ENCODE assay signal across 25 cellular contexts in genomic region chr17:77973953-77974352, GRCh38. TPM values are rescaled to one million over a fixed set of nuclear protein-coding genes. Genes with fewer than 3 reads are reported as not detected.
DNase-seq lines count a peak whose midpoint lies in the region; ATAC-seq, FAIRE-seq and TF ChIP-seq lines count a peak whose summit lies in the region.
"Had no signal": no experiment of that assay in that cellular context is flagged by ENCODE, and none has a peak within 500 bp of the region (broad histone marks: within the 10 kb centered on the region; RNA-seq: fewer than 3 reads in every experiment).

No MANE protein-coding gene starts in this region.

- CTCF ChIA-PET in K562 (lab: Yijun Ruan, JAX; ENCODE audit: low intra/inter-chr PET ratio), result no interaction called here

- in situ Hi-C loops in K562 (cut with MboI), result no loop called here

- H3K36me3 Mint-ChIP-seq in activated T-cell treated with anti-CD3 and anti-CD28 coated beads, Interleukin-2, amount 50 U/mL, for 24 hours (ENCODE audit: low read depth), result peaks cover 3% of the 10 kb centered on the region
- H3K36me3 Mint-ChIP-seq in natural killer cell, result no peaks in the 10 kb centered on the region
- H3K36me3 Mint-ChIP-seq in natural killer cell treated with Interleukin-12 subunit alpha and Interleukin-12 subunit beta and Interleukin-15 and Interleukin-18, amount 100 ng/mL, for 72 hours, result no peaks in the 10 kb centered on the region
- peaks cover 0 to 20% (median 3%) of the 10 kb centered on the region in 3 donors for H3K36me3 Mint-ChIP-seq in naive thymus-derived CD8-positive, alpha-beta T cell

- peak overlapping the region; percentile 6 for H3K27ac Mint-ChIP-seq in activated T-cell treated with anti-CD3 and anti-CD28 coated beads, Interleukin-2, amount 50 U/mL, for 24 hours
- peak overlapping the region; percentile 8 to 37 for H3K27ac Mint-ChIP-seq in natural killer cell
- H3K27ac Mint-ChIP-seq in natural killer cell treated with Interleukin-12 subunit alpha and Interleukin-12 subunit beta and Interleukin-15 and Interleukin-18, amount 100 ng/mL, for 72 hours, result no peak overlapping the region
- peak overlapping the region in 6 of 10 donors; percentile 15 to 84 (median 66) for H3K27ac Mint-ChIP-seq in naive thymus-derived CD8-positive, alpha-beta T cell
- H3K27ac Mint-ChIP-seq: CD14-positive monocyte had no signal

- H3K4me1 Mint-ChIP-seq in activated T-cell treated with anti-CD3 and anti-CD28 coated beads, Interleukin-2, amount 50 U/mL, for 24 hours (ENCODE audit: low read depth), result peaks cover 73% of the 10 kb centered on the region
- peaks cover 62 to 66% of the 10 kb centered on the region in 2 donors for H3K4me1 Mint-ChIP-seq in natural killer cell
- peaks cover 27 to 39% of the 10 kb centered on the region in 2 donors for H3K4me1 Mint-ChIP-seq in natural killer cell treated with Interleukin-12 subunit alpha and Interleukin-12 subunit beta and Interleukin-15 and Interleukin-18, amount 100 ng/mL, for 72 hours (ENCODE audit: low read depth in 2 of 2)
- H3K4me1 Mint-ChIP-seq in naive thymus-derived CD8-positive, alpha-beta T cell, result peaks cover 38 to 89% (median 82%) of the 10 kb centered on the region in 4 donors

- H3K4me2 ChIP-seq in K562 (ENCODE audit: insufficient read depth, low read length), result no peak overlapping the region
- H3K4me2 ChIP-seq: BLaER1 treated with 17β-estradiol and CSF1 and Interleukin-3, amounts not matched to agents 10 nM and 100 nM had no signal

- H3K36me3 ChIP-seq in K562 (ENCODE audit: control insufficient read depth, insufficient read depth, low read length) (no peaks in the 10 kb centered on the region), psoas muscle (ENCODE audit: insufficient read depth in 1 of 2, low read depth in 1 of 2) (no peaks in the 10 kb centered on the region)
- H3K36me3 ChIP-seq: BE2C; BLaER1 treated with 17β-estradiol and CSF1 and Interleukin-3, amounts not matched to agents 10 nM and 100 nM had no signal

- no peaks in the 10 kb centered on the region for H3K9me3 ChIP-seq in K562 (replicated peaks; ENCODE audit: control insufficient read depth, insufficient read depth, low read depth, low read length)
- H3K9me3 ChIP-seq in psoas muscle, result no peaks in the 10 kb centered on the region
- H3K9me3 ChIP-seq: BE2C; BLaER1 treated with 17β-estradiol and CSF1 and Interleukin-3, amounts not matched to agents 10 nM and 100 nM had no signal

- TF ChIP-seq RAD21 in K562 (CRISPR knock-in tag; conservative IDR thresholded peaks at IDR 0.05 in 1 of 2, IDR thresholded peaks at IDR 0.05 in 1 of 2), result no peak

- no peaks in the 10 kb centered on the region for H3K9me3 Mint-ChIP-seq in activated T-cell treated with anti-CD3 and anti-CD28 coated beads, Interleukin-2, amount 50 U/mL, for 24 hours
- H3K9me3 Mint-ChIP-seq in natural killer cell, result no peaks in the 10 kb centered on the region
- no peaks in the 10 kb centered on the region for H3K9me3 Mint-ChIP-seq in natural killer cell treated with Interleukin-12 subunit alpha and Interleukin-12 subunit beta and Interleukin-15 and Interleukin-18, amount 100 ng/mL, for 72 hours
- no peaks in the 10 kb centered on the region for H3K9me3 Mint-ChIP-seq in naive thymus-derived CD8-positive, alpha-beta T cell
- H3K9me3 Mint-ChIP-seq: CD14-positive monocyte; CD4-positive, alpha-beta memory T cell had no signal

- intact Hi-C loops in natural killer cell (cut with micrococcal nuclease) (no loop called here), K562 (cut with micrococcal nuclease) (no loop called here), psoas muscle (cut with DNase I) (no loop called here)

- H3K79me2 ChIP-seq in K562 (ENCODE audit: control insufficient read depth, insufficient read depth, low read length), result peaks cover under 1% of the 10 kb centered on the region; the same call in 1 of the 3 replicates

- H2AFZ ChIP-seq in K562 (ENCODE audit: low read depth, low read length), result no peak overlapping the region

- H3K27me3 Mint-ChIP-seq in activated T-cell treated with anti-CD3 and anti-CD28 coated beads, Interleukin-2, amount 50 U/mL, for 24 hours, result no peaks in the 10 kb centered on the region
- no peaks in the 10 kb centered on the region for H3K27me3 Mint-ChIP-seq in natural killer cell (ENCODE audit: low read depth in 2 of 2)
- H3K27me3 Mint-ChIP-seq in natural killer cell treated with Interleukin-12 subunit alpha and Interleukin-12 subunit beta and Interleukin-15 and Interleukin-18, amount 100 ng/mL, for 72 hours, result no peaks in the 10 kb centered on the region
- no peaks in the 10 kb centered on the region for H3K27me3 Mint-ChIP-seq in naive thymus-derived CD8-positive, alpha-beta T cell
- H3K27me3 Mint-ChIP-seq: CD4-positive, alpha-beta memory T cell had no signal

- no peaks in the 10 kb centered on the region for H4K20me1 ChIP-seq in K562 (replicated peaks; ENCODE audit: control insufficient read depth, insufficient read depth, low read length)

- no peak for TF ChIP-seq EP300 in K562 (IDR thresholded peaks at IDR 0.05; ENCODE audit: low read length)

- 89% methylated on average over 2 of the region's 2 CpGs for whole genome bisulfite sequencing in K562 (ENCODE audit: insufficient coverage, low coverage, missing lambda C conversion rate)
- WGBS in psoas muscle, 3 donors, result 97 to 99% (median 97%) methylated on average over 2 of the region's 2 CpGs

- no peak for TF ChIP-seq CTCF in natural killer cell (IDR thresholded peaks at IDR 0.05)
- no peak for TF ChIP-seq CTCF in K562 (IDR thresholded peaks at IDR 0.05 in 2 of 3, conservative IDR thresholded peaks at IDR 0.05 in 1 of 3; ENCODE audit: insufficient read depth in 2 of 3, low read depth in 1 of 3, low read length in 3 of 3)
- TF ChIP-seq CTCF in psoas muscle (IDR thresholded peaks at IDR 0.05), result no peak

- no peak for DNase-seq in activated T-cell treated with anti-CD3 and anti-CD28 coated beads, Interleukin-2, amount 50 U/mL, for 24 hours
- no peak for DNase-seq in activated T-cell treated with anti-CD3 and anti-CD28 coated beads for 4 hours
- no peak for DNase-seq in natural killer cell
- DNase-seq in natural killer cell treated with Interleukin-12 subunit alpha and Interleukin-12 subunit beta and Interleukin-15 and Interleukin-18, amount 100 ng/mL, for 72 hours (ENCODE audit: low spot score), result no peak
- DNase-seq in K562 (ENCODE audit: extremely low read depth in 1 of 4, low spot score in 3 of 4), result no peak
- DNase-seq in naive thymus-derived CD8-positive, alpha-beta T cell, result no peak
- no peak for DNase-seq in psoas muscle
- DNase-seq: ACHN; AML-193; BE2C; Calu3; CD4-positive, alpha-beta memory T cell; COR-L47; DMS53; DMS79 treated with DMSO at 0.1 percent for 48 hours; GF-D8; H7; HCEC 1CT had no signal

- no TSS peak for BruUV-seq in K562 (replicated peaks; lab: Mats Ljungman, UMichigan)

- no peaks in the 10 kb centered on the region for H3K9me1 ChIP-seq in K562 (ENCODE audit: control insufficient read depth, insufficient read depth, low read length)

- H3K27ac ChIP-seq in K562 (ENCODE audit: extremely low read depth, low read depth, low read length), result no peak overlapping the region
- no peak overlapping the region for H3K27ac ChIP-seq in psoas muscle
- H3K27ac ChIP-seq: 22Rv1; BLaER1 treated with 17β-estradiol and CSF1 and Interleukin-3, amounts not matched to agents 10 nM and 100 nM had no signal

- POLR2A ChIA-PET in K562 (lab: Yijun Ruan, JAX), result no interaction called here
- POLR2A ChIA-PET in naive thymus-derived CD8-positive, alpha-beta T cell (lab: Charles Lee), result interaction anchor here (0.6 kb wide), 1 partner anchor 16 kb away, joined by 3 read pairs; the partner anchor contains the start of gene TNRC6C

- no peak for ATAC-seq in natural killer cell
- no peak for ATAC-seq in natural killer cell treated with Interleukin-12 subunit alpha and Interleukin-12 subunit beta and Interleukin-15 and Interleukin-18, amount 100 ng/mL, for 72 hours
- no peak for ATAC-seq in K562
- no peak for ATAC-seq in naive thymus-derived CD8-positive, alpha-beta T cell
- no peak for ATAC-seq in psoas muscle
- ATAC-seq in activated CD4-positive, CD25-positive, alpha-beta regulatory T cell treated with anti-CD3 and anti-CD28 coated beads, Interleukin-2, amount 50 U/mL, for 24 hours, result no peak

- H3K4me1 ChIP-seq in K562 (replicated peaks in 1 of 2; ENCODE audit: control insufficient read depth in 2 of 2, insufficient read depth in 2 of 2, low read length in 2 of 2), result no peaks in the 10 kb centered on the region
- peaks cover 18% of the 10 kb centered on the region for H3K4me1 ChIP-seq in psoas muscle
- H3K4me1 ChIP-seq: BE2C; BLaER1 treated with 17β-estradiol and CSF1 and Interleukin-3, amounts not matched to agents 10 nM and 100 nM had no signal

- H3K4me3 ChIP-seq in K562 (no peak overlapping the region), psoas muscle (no peak overlapping the region)
- H3K4me3 ChIP-seq: BLaER1 treated with 17β-estradiol and CSF1 and Interleukin-3, amounts not matched to agents 10 nM and 100 nM had no signal

- no peaks in the 10 kb centered on the region for H3K27me3 ChIP-seq in K562 (ENCODE audit: control insufficient read depth in 2 of 2, insufficient read depth in 2 of 2, low read length in 2 of 2)
- no peaks in the 10 kb centered on the region for H3K27me3 ChIP-seq in psoas muscle (ENCODE audit: insufficient read depth in 3 of 3, low read length in 2 of 3)
- H3K27me3 ChIP-seq: BE2C; BLaER1 treated with 17β-estradiol and CSF1 and Interleukin-3, amounts not matched to agents 10 nM and 100 nM had no signal

- no peak overlapping the region for H3K9ac ChIP-seq in K562 (ENCODE audit: insufficient read depth in 1 of 2, low read depth in 2 of 2, low read length in 2 of 2)
- H3K9ac ChIP-seq: BLaER1 treated with 17β-estradiol and CSF1 and Interleukin-3, amounts not matched to agents 10 nM and 100 nM had no signal

- H3K4me3 Mint-ChIP-seq in activated T-cell treated with anti-CD3 and anti-CD28 coated beads, Interleukin-2, amount 50 U/mL, for 24 hours, result no peak overlapping the region
- H3K4me3 Mint-ChIP-seq in natural killer cell, result no peak overlapping the region
- no peak overlapping the region for H3K4me3 Mint-ChIP-seq in natural killer cell treated with Interleukin-12 subunit alpha and Interleukin-12 subunit beta and Interleukin-15 and Interleukin-18, amount 100 ng/mL, for 72 hours
- peak overlapping the region in 7 of 10 donors; percentile 15 to 60 (median 35) for H3K4me3 Mint-ChIP-seq in naive thymus-derived CD8-positive, alpha-beta T cell
- H3K4me3 Mint-ChIP-seq: CD14-positive monocyte had no signal

- no peak for FAIRE-seq in K562 (lab: Jason Lieb, UNC)
- FAIRE-seq: A204.1, GM12891, GM18507 had no signal

- no peak for TF ChIP-seq POLR2A in K562 (conservative IDR thresholded peaks at IDR 0.05)

RNA-seq across cellular contexts. Expression of gene TNRC6C, which starts 15.4 kb away (rescaled TPM):
- total RNA-seq in natural killer cell, result 100 to 1,000 TPM in 1 of 3 donors, 10 to 100 TPM in 2; 74.3 to 100 (median 76.3) TPM
- 10 to 100 TPM; 28.1 to 32.1 TPM for total RNA-seq in natural killer cell treated with Interleukin-12 subunit alpha and Interleukin-12 subunit beta and Interleukin-15 and Interleukin-18, amount 100 ng/mL, for 72 hours
- 13.1 and 18.3 TPM in 2 replicates for total RNA-seq in K562 (2011; cell fraction: chromatin; rRNA removed; ENCODE audit: low replicate concordance)
- 5.5 and 8.3 TPM in 2 replicates for total RNA-seq in K562 (2011; cell fraction: nucleolus; rRNA removed)
- 8.8 and 10.2 TPM in 2 replicates for total RNA-seq in K562 (2011; cell fraction: nucleoplasm; rRNA removed)
- 1.4 and 2.4 TPM in 2 replicates for total RNA-seq in K562 (2014; rRNA removed)
- 1.9 and 3.0 TPM in 2 replicates for total RNA-seq in K562 (2014; rRNA removed; fragmentation: Illumina TruSeq; extraction: Trizol)
- total RNA-seq in K562 (2015; rRNA removed; fragmentation: Illumina TruSeq; extraction: Trizol), result 2.6 and 2.8 TPM in 2 replicates
- total RNA-seq in K562 (2021), result 4.9 and 6.3 TPM in 2 replicates
- 0.60 and 0.96 TPM in 2 replicates for polyA plus RNA-seq in K562 (2011; rRNA removed)
- polyA plus RNA-seq in K562 (2011; cell fraction: cytosol; rRNA removed), result 0.28 and 0.45 TPM in 2 replicates
- 2.1 and 3.4 TPM in 2 replicates for polyA plus RNA-seq in K562 (2011; cell fraction: nucleus; rRNA removed)
- 1.5 and 2.4 TPM in 2 replicates for polyA plus RNA-seq in K562 (2012)
- 2.2 and 2.3 TPM in 2 replicates for polyA plus RNA-seq in K562 (2014; fragmentation: Illumina TruSeq; extraction: Trizol)
- under 1 TPM; 0.20 to 0.30 TPM for polyA plus RNA-seq in K562 (2014; fragmentation: Nextera tagmentation; extraction: Ambion mirVana)
- polyA plus RNA-seq in K562 (2014; rRNA removed), result 0.81 and 2.5 TPM in 2 replicates
- polyA minus RNA-seq in K562 (2011; rRNA and poly(A)+ RNA removed), result 3.2 and 4.1 TPM in 2 replicates
- 0.86 and 1.5 TPM in 2 replicates for polyA minus RNA-seq in K562 (2011; cell fraction: cytosol; rRNA and poly(A)+ RNA removed)
- 2.3 and 3.1 TPM in 2 replicates for polyA minus RNA-seq in K562 (2011; cell fraction: nucleus; rRNA and poly(A)+ RNA removed)
- total RNA-seq in naive thymus-derived CD8-positive, alpha-beta T cell, result 100 to 1,000 TPM; 113 to 116 TPM
- 1 to 10 TPM; 4.9 to 8.6 (median 5.8) TPM for polyA plus RNA-seq in naive thymus-derived CD8-positive, alpha-beta T cell
- total RNA-seq in psoas muscle, result 10 to 100 TPM; 11.4 to 22.4 (median 13.6) TPM
- 1 to 10 TPM; 1.2 to 5.4 (median 1.4) TPM for polyA plus RNA-seq in psoas muscle

Comparison
In these comparisons a context has a peak if more than half of its experiments do, and no peak if none do; other contexts are left out.
1. H3K27ac Mint-ChIP-seq: peak in activated T-cell treated with anti-CD3 and anti-CD28 coated beads, Interleukin-2, amount 50 U/mL, for 24 hours (single experiment), natural killer cell (2 of 2) and naive thymus-derived CD8-positive, alpha-beta T cell (6 of 10); none in natural killer cell treated with Interleukin-12 subunit alpha and Interleukin-12 subunit beta and Interleukin-15 and Interleukin-18, amount 100 ng/mL, for 72 hours (0 of 2).
2. H3K4me3 Mint-ChIP-seq: peak in naive thymus-derived CD8-positive, alpha-beta T cell (7 of 10); none in activated T-cell treated with anti-CD3 and anti-CD28 coated beads, Interleukin-2, amount 50 U/mL, for 24 hours (single experiment), natural killer cell (single experiment) and natural killer cell treated with Interleukin-12 subunit alpha and Interleukin-12 subunit beta and Interleukin-15 and Interleukin-18, amount 100 ng/mL, for 72 hours (single experiment).